In the genomic region with DNA sequence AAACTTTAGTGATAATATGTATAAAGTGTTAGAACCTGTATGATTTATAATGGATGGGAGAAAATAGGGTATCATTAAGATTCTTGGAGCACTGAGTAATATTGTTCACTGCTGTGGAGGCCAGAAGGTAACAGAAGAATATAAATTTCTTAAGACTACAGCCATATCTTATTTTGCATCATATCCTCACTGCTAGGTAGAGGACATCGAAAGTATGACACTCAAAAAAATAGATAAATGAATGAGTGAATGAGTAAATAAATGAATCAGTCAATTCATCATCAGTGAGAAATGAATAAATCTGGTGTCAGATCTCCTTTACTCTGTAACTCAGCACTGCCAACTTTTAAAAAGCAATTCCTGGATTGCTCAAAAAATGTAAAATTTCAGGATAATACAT, we compare ENCODE assay signal across 30 cellular contexts. TPM values are rescaled to one million over a fixed set of nuclear protein-coding genes. Genes with fewer than 3 reads are reported as not detected.
"Had no signal": no experiment of that assay in that cellular context is flagged by ENCODE, and none has a peak within 500 bp of the region (broad histone marks: within the 10 kb centered on the region; RNA-seq: fewer than 3 reads in every experiment).

No MANE protein-coding gene starts in this region.

- H3K36me3 ChIP-seq: left ventricle myocardium inferior, neural progenitor cell, neutrophil, right atrium auricular region, right lobe of liver, stomach, thyroid gland, transverse colon, upper lobe of left lung, vagina had no signal

- H3K27me3 ChIP-seq: neural progenitor cell, neutrophil, right atrium auricular region, right lobe of liver, stomach, testis, thyroid gland, transverse colon, upper lobe of left lung, vagina had no signal

- DNase-seq: islet precursor cell; left ventricle myocardium inferior; mesendoderm; naive B cell; natural killer cell; nephron progenitor cell; occipital lobe; right lobe of liver; stimulated activated CD4-positive, alpha-beta T cell treated with anti-CD3 and anti-CD28 coated beads, Interleukin-1b, Interleukin-23, amount 100 ng/mL, for 48 hours; stimulated activated CD4-positive, alpha-beta T cell treated with anti-CD3 and anti-CD28 coated beads, Interleukin-2, amount 100 ng/mL, for 48 hours; stimulated activated CD4-positive, alpha-beta T cell treated with anti-CD3 and anti-CD28 coated beads, Interleukin-4, amount 100 ng/mL, for 4 hours; stimulated activated CD8-positive, alpha-beta memory T cell treated with anti-CD3 and anti-CD28 coated beads, Interleukin-4, amount 100 ng/mL, for 48 hours; stimulated activated naive B cell treated with anti-CD40 and anti-IgM and Interleukin-4, amounts not matched to agents 10 μg/mL and 1 μg/mL and 100 μg/mL, for 72 hours; stimulated activated naive CD8-positive, alpha-beta T cell treated with anti-CD3 and anti-CD28 coated beads, Interleukin-15, Interleukin-2, amounts not matched to agents 100 U/mL and 50 U/mL, for 24 hours; stomach; testis; thyroid gland; upper lobe of left lung had no signal

- H3K4me1 ChIP-seq: left ventricle myocardium inferior, neural progenitor cell, parathyroid adenoma, right atrium auricular region, right lobe of liver, stomach, testis, thyroid gland, transverse colon, upper lobe of left lung, vagina had no signal

- H3K4me3 ChIP-seq: left ventricle myocardium inferior, lung, neural progenitor cell, right atrium auricular region, right lobe of liver, smooth muscle cell, stomach, testis, thyroid gland, transverse colon, upper lobe of left lung, vagina had no signal

- H3K9me3 ChIP-seq: neutrophil, right atrium auricular region, right lobe of liver, stomach, testis, thyroid gland, transverse colon, upper lobe of left lung, vagina had no signal

- H3K27ac ChIP-seq: left ventricle myocardium inferior, neural progenitor cell, neutrophil, parathyroid adenoma, right atrium auricular region, right lobe of liver, stomach, testis, thyroid gland, transverse colon, upper lobe of left lung, vagina had no signal

RNA-seq across cellular contexts. Expression of a gene that starts 33.2 kb away (rescaled TPM):
- total RNA-seq: kidney epithelial cell, occipital lobe, osteocyte, pulmonary artery endothelial cell, renal cortical epithelial cell, right atrium auricular region, right lobe of liver, smooth muscle cell, thyroid gland had no signal
